ENCODE assay signal across 8 cellular contexts in the genomic region with DNA sequence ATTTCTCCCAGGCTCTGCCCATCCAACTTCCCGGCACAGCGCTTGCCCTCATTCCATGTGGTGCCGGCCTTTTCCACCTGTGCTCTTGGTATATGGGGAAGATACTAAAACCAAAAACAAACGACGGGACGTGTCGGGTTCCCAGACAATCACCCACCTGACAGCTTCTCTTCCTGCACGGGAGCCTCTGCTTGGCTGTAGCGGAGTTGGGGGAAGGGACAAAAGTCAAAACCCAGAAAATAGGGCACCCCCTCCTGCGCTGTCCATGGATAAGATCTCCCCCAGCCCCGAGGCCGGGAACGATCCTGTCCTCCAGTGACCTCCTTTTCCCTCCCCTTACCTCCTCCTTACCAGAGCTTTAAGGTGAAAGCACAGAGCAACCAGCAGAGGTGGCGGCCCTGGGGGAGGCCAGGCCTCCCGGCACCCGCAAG. TPM values are rescaled to one million over a fixed set of nuclear protein-coding genes. Genes with fewer than 3 reads are reported as not detected.
A peak's percentile ranks its signal among the peaks of the same experiment; 100 is the strongest.
DNase-seq lines count a peak whose midpoint lies in the region; ATAC-seq and TF ChIP-seq lines count a peak whose summit lies in the region.

No MANE protein-coding gene starts in this region.

- H3K4me1 ChIP-seq in skeletal muscle tissue (ENCODE audit: control insufficient read depth in 3 of 3, insufficient read depth in 3 of 3, low read length in 3 of 3), result peaks cover 21 to 26% (median 26%) of the 10 kb centered on the region in 3 donors

- H3K4me3 ChIP-seq in H7 (ENCODE audit: insufficient read depth, low read depth, low read length), result peak overlapping the region; percentile 97
- H3K4me3 ChIP-seq in WI38 (ENCODE audit: low read depth, low read length), result peak overlapping the region; percentile 97
- peak overlapping the region; percentile 83 to 95 (median 84) for H3K4me3 ChIP-seq in skeletal muscle tissue (ENCODE audit: low read length in 3 of 3)

- no peak for TF ChIP-seq CTCF in WI38 (IDR thresholded peaks at IDR 0.05; ENCODE audit: low read depth, low read length)

- H3K27me3 ChIP-seq in H7 (ENCODE audit: control insufficient read depth, insufficient read depth, low read length), result no peaks in the 10 kb centered on the region
- H3K27me3 ChIP-seq in skeletal muscle tissue (ENCODE audit: control insufficient read depth in 3 of 3, insufficient read depth in 3 of 3, low read length in 3 of 3), result no peaks in the 10 kb centered on the region

- intact Hi-C loops in left cardiac atrium (cut with DNase I), result loop anchor here in 1 of 2 donors (5.0 kb wide), 1 partner anchor 160 kb away; no protein-coding TSS in a partner anchor

- DNase-seq in H7 (no peak), left cardiac atrium (no peak)
- DNase-seq in stimulated activated naive CD4-positive, alpha-beta T cell treated with Interleukin-2 at 50 U/mL for 16 hours (lab: John Stamatoyannopoulos, UW), result no peak

- peak overlapping the region; percentile 91 to 99 (median 97) for H3K9ac ChIP-seq in skeletal muscle tissue (ENCODE audit: low read depth in 1 of 3, low read length in 3 of 3)

- H3K36me3 ChIP-seq in H7 (replicated peaks; ENCODE audit: control insufficient read depth, insufficient read depth, low read length) (peaks cover 15% of the 10 kb centered on the region), skeletal muscle tissue (ENCODE audit: control insufficient read depth in 3 of 3, insufficient read depth in 3 of 3, low read length in 3 of 3) (peaks cover 20 to 31% (median 30%) of the 10 kb centered on the region in 3 donors)

- no peaks in the 10 kb centered on the region for H3K9me3 ChIP-seq in skeletal muscle tissue (ENCODE audit: control insufficient read depth in 3 of 3, low read length in 3 of 3)

- ATAC-seq in left cardiac atrium (peak; percentile 1 to 3), HG02884 (IDR thresholded peaks at IDR 0.05; ENCODE audit: unreplicated experiment) (no peak), GM18868 (IDR thresholded peaks at IDR 0.05; ENCODE audit: unreplicated experiment) (no peak), GM21528 (IDR thresholded peaks at IDR 0.05; ENCODE audit: low FRiP score, unreplicated experiment) (no peak)

- peak overlapping the region; percentile 89 for H3K27ac ChIP-seq in skeletal muscle tissue (ENCODE audit: low read depth, low read length)

RNA-seq across cellular contexts. Expression of a gene that starts 0.6 kb away (rescaled TPM):
- total RNA-seq in H7 (2014; rRNA removed; shearing (Covaris generic)), result 202 and 232 TPM in 2 replicates
- total RNA-seq in left cardiac atrium (100 to 1,000 TPM in 1 of 2 donors, 10 to 100 TPM in 1; 89.6 to 102 TPM), skeletal muscle tissue (87.2 TPM)

RNA-seq across cellular contexts. Expression of a gene that starts 9.1 kb away (rescaled TPM):
- 58.2 and 81.2 TPM in 2 replicates for total RNA-seq in H7 (2014; rRNA removed; shearing (Covaris generic))
- total RNA-seq in left cardiac atrium (1 to 10 TPM; 3.4 to 5.7 TPM), skeletal muscle tissue (8.9 TPM)

RNA-seq across cellular contexts. Expression of a gene that starts 9.3 kb away (rescaled TPM):
- 50.7 and 57.3 TPM in 2 replicates for total RNA-seq in H7 (2014; rRNA removed; shearing (Covaris generic))
- total RNA-seq in left cardiac atrium (10 to 100 TPM; 72.1 to 77.5 TPM), skeletal muscle tissue (18.3 TPM)

RNA-seq across cellular contexts. Expression of a gene that starts 13.5 kb away (rescaled TPM):
- 310 and 377 TPM in 2 replicates for total RNA-seq in H7 (2014; rRNA removed; shearing (Covaris generic))
- total RNA-seq in left cardiac atrium, result 10 to 100 TPM; 63.2 to 77.6 TPM
- 40.2 TPM for total RNA-seq in skeletal muscle tissue

RNA-seq across cellular contexts. Expression of a gene that starts 13.7 kb away (rescaled TPM):
- 2,701 and 3,425 TPM in 2 replicates for total RNA-seq in H7 (2014; rRNA removed; shearing (Covaris generic))
- 1,000 to 10,000 TPM in 1 of 2 donors, 100 to 1,000 TPM in 1; 949 to 1,289 TPM for total RNA-seq in left cardiac atrium
- total RNA-seq in skeletal muscle tissue, result 4,210 TPM

Comparison
In these comparisons a context has a peak if more than half of its experiments do, and no peak if none do; other contexts are left out.
1. ATAC-seq: peak in left cardiac atrium (2 of 2); none in HG02884 (single experiment), GM18868 (single experiment) and GM21528 (single experiment).
2. Peak in every context shown above with its lines, with median percentiles within 50 percentile points of each other: H3K4me3 ChIP-seq.